25 cellular contexts compared by ENCODE assay signal in genomic region chr6:151197556-151197955, GRCh38. TPM values are rescaled to one million over a fixed set of nuclear protein-coding genes. Genes with fewer than 3 reads are reported as not detected.
DNase-seq lines count a peak whose midpoint lies in the region; ATAC-seq, FAIRE-seq and TF ChIP-seq lines count a peak whose summit lies in the region.
"Had no signal": no experiment of that assay in that cellular context is flagged by ENCODE, and none has a peak within 500 bp of the region (broad histone marks: within the 10 kb centered on the region; RNA-seq: fewer than 3 reads in every experiment).

No MANE protein-coding gene starts in this region.

- no peak for ATAC-seq in CD4-positive, alpha-beta T cell (ENCODE audit: poor library complexity)
- ATAC-seq in K562: no peak
- ATAC-seq: CD8-positive, alpha-beta T cell had no signal

- no peak for TF ChIP-seq EP300 in K562 (IDR thresholded peaks at IDR 0.05; ENCODE audit: low read length)

- H3K9ac ChIP-seq in K562 (ENCODE audit: insufficient read depth in 1 of 2, low read depth in 2 of 2, low read length in 2 of 2) (no peak overlapping the region), MM.1S (ENCODE audit: low read length) (no peak overlapping the region)
- H3K9ac ChIP-seq: BLaER1 had no signal

- H3F3A ChIP-seq in MM.1S (ENCODE audit: insufficient read depth, low read length): no peaks in the 10 kb centered on the region

- H3K9me3 Mint-ChIP-seq in CD4-positive, alpha-beta T cell: no peaks in the 10 kb centered on the region
- H3K9me3 Mint-ChIP-seq in nephron: peaks cover 4% of the 10 kb centered on the region
- no peaks in the 10 kb centered on the region for H3K9me3 Mint-ChIP-seq in activated CD4-positive, alpha-beta T cell treated with anti-CD3 and anti-CD28 coated beads, Interleukin-2, amount 10 ng/mL, durations not matched to agents 7 days and 5 days
- H3K9me3 Mint-ChIP-seq: CD8-positive, alpha-beta T cell had no signal

- H3K27me3 Mint-ChIP-seq in CD4-positive, alpha-beta T cell: peaks cover under 1% of the 10 kb centered on the region
- H3K27me3 Mint-ChIP-seq in nephron (ENCODE audit: low read depth): no peaks in the 10 kb centered on the region
- peaks cover 7% of the 10 kb centered on the region for H3K27me3 Mint-ChIP-seq in activated CD4-positive, alpha-beta T cell treated with anti-CD3 and anti-CD28 coated beads, Interleukin-2, amount 10 ng/mL, durations not matched to agents 7 days and 5 days

- no peaks in the 10 kb centered on the region for H3K4me1 Mint-ChIP-seq in CD4-positive, alpha-beta T cell (ENCODE audit: low read depth)
- peaks cover 33% of the 10 kb centered on the region for H3K4me1 Mint-ChIP-seq in nephron
- no peaks in the 10 kb centered on the region for H3K4me1 Mint-ChIP-seq in activated CD4-positive, alpha-beta T cell treated with anti-CD3 and anti-CD28 coated beads, Interleukin-2, amount 10 ng/mL, durations not matched to agents 7 days and 5 days
- H3K4me1 Mint-ChIP-seq: CD4-positive, CD25-positive, alpha-beta regulatory T cell had no signal

- H3K27ac ChIP-seq in CD4-positive, alpha-beta T cell (ENCODE audit: low read depth, low read length): no peak overlapping the region
- H3K27ac ChIP-seq in K562 (ENCODE audit: extremely low read depth, low read depth, low read length) (no peak overlapping the region), MM.1S (ENCODE audit: low read length) (no peak overlapping the region)
- H3K27ac ChIP-seq: BLaER1 had no signal

- no peak for DNase-seq in CD4-positive, alpha-beta T cell
- DNase-seq in K562 (ENCODE audit: extremely low read depth in 1 of 4, low spot score in 3 of 4) (no peak), pons (ENCODE audit: low spot score) (no peak), KG1 (lab: John Stamatoyannopoulos, UW) (no peak), MM.1S (no peak)
- DNase-seq in activated CD4-positive, alpha-beta T cell treated with anti-CD3 and anti-CD28 coated beads, Interleukin-2, amount 10 ng/mL, durations not matched to agents 7 days and 5 days: no peak
- DNase-seq: 8988T; ACHN; AML-193; BE2C; C1 segment of cervical spinal cord; Caco-2; Calu3; CD4-positive, CD25-positive, alpha-beta regulatory T cell; CD8-positive, alpha-beta T cell; DMS79 treated with DMSO at 0.1 percent for 48 hours; GF-D8 had no signal

- no peak for TF ChIP-seq POLR2A in K562 (conservative IDR thresholded peaks at IDR 0.05)

- no peaks in the 10 kb centered on the region for H3K9me1 ChIP-seq in K562 (ENCODE audit: control insufficient read depth, insufficient read depth, low read length)

- no peaks in the 10 kb centered on the region for H3K9me2 ChIP-seq in MM.1S (replicated peaks; ENCODE audit: insufficient read depth, low read length)

- 19% methylated on average over 1 of the region's 1 CpG for WGBS in K562 (ENCODE audit: insufficient coverage, low coverage, missing lambda C conversion rate)

- TF ChIP-seq CTCF in CD4-positive, alpha-beta T cell (IDR thresholded peaks at IDR 0.05): peak; percentile 12
- TF ChIP-seq CTCF in K562 (IDR thresholded peaks at IDR 0.05 in 2 of 3, conservative IDR thresholded peaks at IDR 0.05 in 1 of 3; ENCODE audit: insufficient read depth in 2 of 3, low read depth in 1 of 3, low read length in 3 of 3): no peak
- no peak for TF ChIP-seq CTCF in nephron (IDR thresholded peaks at IDR 0.05; ENCODE audit: unreplicated experiment in 3 of 3)
- TF ChIP-seq CTCF in MM.1S (IDR thresholded peaks at IDR 0.05; ENCODE audit: low read length): no peak

- H3K9me3 ChIP-seq in CD4-positive, alpha-beta T cell (ENCODE audit: control insufficient read depth, low read length): no peaks in the 10 kb centered on the region
- no peaks in the 10 kb centered on the region for H3K9me3 ChIP-seq in K562 (replicated peaks; ENCODE audit: control insufficient read depth, insufficient read depth, low read depth, low read length)
- no peaks in the 10 kb centered on the region for H3K9me3 ChIP-seq in MM.1S (replicated peaks; ENCODE audit: insufficient read depth, low read length)
- H3K9me3 ChIP-seq: BE2C, Caco-2 had no signal

- no peak overlapping the region for H2AFZ ChIP-seq in K562 (ENCODE audit: low read depth, low read length)
- no peak overlapping the region for H2AFZ ChIP-seq in MM.1S (ENCODE audit: low read length)

- BruUV-seq in K562 (replicated peaks; lab: Mats Ljungman, UMichigan): no TSS peak

- H3K4me1 ChIP-seq in K562 (replicated peaks in 1 of 2; ENCODE audit: control insufficient read depth in 2 of 2, insufficient read depth in 2 of 2, low read length in 2 of 2): no peaks in the 10 kb centered on the region
- no peaks in the 10 kb centered on the region for H3K4me1 ChIP-seq in MM.1S (ENCODE audit: low read length)
- H3K4me1 ChIP-seq: BE2C, BLaER1, Caco-2 had no signal

- in situ Hi-C loops in K562 (cut with MboI): no loop called here

- no peaks in the 10 kb centered on the region for H3K79me2 ChIP-seq in K562 (ENCODE audit: control insufficient read depth, insufficient read depth, low read length)
- H3K79me2 ChIP-seq in MM.1S (ENCODE audit: low read length): no peaks in the 10 kb centered on the region

- H3K4me2 ChIP-seq in K562 (ENCODE audit: insufficient read depth, low read length) (no peak overlapping the region), MM.1S (ENCODE audit: low read depth, low read length) (no peak overlapping the region)
- H3K4me2 ChIP-seq: BLaER1 had no signal

- FAIRE-seq in K562 (lab: Jason Lieb, UNC): no peak
- FAIRE-seq: A204.1, D721Med, G401.6, GM12891, GM19239 had no signal

- intact Hi-C loops in CD4-positive, alpha-beta T cell (cut with DNase I, micrococcal nuclease): no loop called here
- intact Hi-C loops in K562 (cut with micrococcal nuclease): no loop called here

- H3K27ac Mint-ChIP-seq in CD4-positive, alpha-beta T cell: no peak overlapping the region
- peak overlapping the region in 2 of 3 experiments; percentile 52 to 86 for H3K27ac Mint-ChIP-seq in nephron
- H3K27ac Mint-ChIP-seq in activated CD4-positive, alpha-beta T cell treated with anti-CD3 and anti-CD28 coated beads, Interleukin-2, amount 10 ng/mL, durations not matched to agents 7 days and 5 days: no peak overlapping the region
- H3K27ac Mint-ChIP-seq: CD14-positive monocyte; CD8-positive, alpha-beta T cell had no signal

- POLR2A ChIA-PET in CD4-positive, alpha-beta T cell (lab: Charles Lee): no interaction called here
- POLR2A ChIA-PET in K562 (lab: Yijun Ruan, JAX): interaction anchor here (2.3 kb wide), 1 partner anchor 12 kb away, joined by 6 read pairs; no protein-coding TSS in a partner anchor
- POLR2A ChIA-PET in activated CD4-positive, alpha-beta T cell treated with anti-CD3 and anti-CD28 coated beads, Interleukin-2, amount 10 ng/mL, durations not matched to agents 7 days and 5 days (lab: Charles Lee): no interaction called here

- H3K36me3 ChIP-seq in K562 (ENCODE audit: control insufficient read depth, insufficient read depth, low read length) (no peaks in the 10 kb centered on the region), MM.1S (replicated peaks; ENCODE audit: insufficient read depth, low read length) (no peaks in the 10 kb centered on the region)
- H3K36me3 ChIP-seq: BE2C, BLaER1 had no signal

- H3K27me3 ChIP-seq in CD4-positive, alpha-beta T cell (ENCODE audit: control insufficient read depth, insufficient read depth, low read length): no peaks in the 10 kb centered on the region
- H3K27me3 ChIP-seq in K562 (ENCODE audit: control insufficient read depth in 2 of 2, insufficient read depth in 2 of 2, low read length in 2 of 2) (peaks cover 12 to 36% of the 10 kb centered on the region in 2 experiments), MM.1S (replicated peaks; ENCODE audit: insufficient read depth, low read length) (no peaks in the 10 kb centered on the region)
- H3K27me3 ChIP-seq: BE2C, BLaER1 had no signal

- H4K20me1 ChIP-seq in K562 (replicated peaks; ENCODE audit: control insufficient read depth, insufficient read depth, low read length) (no peaks in the 10 kb centered on the region), MM.1S (ENCODE audit: insufficient read depth, low read length) (no peaks in the 10 kb centered on the region)
- H4K20me1 ChIP-seq: BLaER1 had no signal

- TF ChIP-seq RAD21 in K562 (CRISPR knock-in tag; conservative IDR thresholded peaks at IDR 0.05 in 1 of 2, IDR thresholded peaks at IDR 0.05 in 1 of 2): no peak

- no peak overlapping the region for H3K4me3 Mint-ChIP-seq in CD4-positive, alpha-beta T cell
- H3K4me3 Mint-ChIP-seq in nephron: no peak overlapping the region
- H3K4me3 Mint-ChIP-seq in activated CD4-positive, alpha-beta T cell treated with anti-CD3 and anti-CD28 coated beads, Interleukin-2, amount 10 ng/mL, durations not matched to agents 7 days and 5 days: no peak overlapping the region
- H3K4me3 Mint-ChIP-seq: CD14-positive monocyte; CD4-positive, CD25-positive, alpha-beta regulatory T cell; CD8-positive, alpha-beta T cell had no signal

- no peaks in the 10 kb centered on the region for H3K36me3 Mint-ChIP-seq in CD4-positive, alpha-beta T cell (ENCODE audit: low read depth)
- H3K36me3 Mint-ChIP-seq in nephron (ENCODE audit: low read depth): no peaks in the 10 kb centered on the region
- H3K36me3 Mint-ChIP-seq in activated CD4-positive, alpha-beta T cell treated with anti-CD3 and anti-CD28 coated beads, Interleukin-2, amount 10 ng/mL, durations not matched to agents 7 days and 5 days (ENCODE audit: low read depth): no peaks in the 10 kb centered on the region
- H3K36me3 Mint-ChIP-seq: CD14-positive monocyte; CD4-positive, CD25-positive, alpha-beta regulatory T cell; CD8-positive, alpha-beta T cell had no signal

- CTCF ChIA-PET in CD4-positive, alpha-beta T cell (lab: Charles Lee): no interaction called here
- CTCF ChIA-PET in K562 (lab: Yijun Ruan, JAX; ENCODE audit: low intra/inter-chr PET ratio): no interaction called here
- CTCF ChIA-PET in activated CD4-positive, alpha-beta T cell treated with anti-CD3 and anti-CD28 coated beads, Interleukin-2, amount 10 ng/mL, durations not matched to agents 7 days and 5 days (lab: Charles Lee): no interaction called here

- H3K4me3 ChIP-seq in K562 (no peak overlapping the region), MM.1S (ENCODE audit: low read length) (no peak overlapping the region)
- H3K4me3 ChIP-seq: BLaER1 had no signal

RNA-seq across cellular contexts. Expression of gene AKAP12, which starts 42.2 kb away (rescaled TPM):
- total RNA-seq in CD4-positive, alpha-beta T cell: under 1 TPM; 0.03 to 0.05 TPM
- 0.44 and 0.67 TPM in 2 replicates for total RNA-seq in K562 (2011; cell fraction: chromatin; rRNA removed; ENCODE audit: low replicate concordance)
- 0.26 and 0.50 TPM in 2 replicates for total RNA-seq in K562 (2011; cell fraction: nucleolus; rRNA removed)
- total RNA-seq in K562 (2011; cell fraction: nucleoplasm; rRNA removed): 0.37 and 0.99 TPM in 2 replicates
- total RNA-seq in K562 (2014; rRNA removed) (0.69 and 0.82 TPM in 2 replicates), K562 (2014; rRNA removed; fragmentation: Illumina TruSeq; extraction: Trizol) (0.55 and 0.93 TPM in 2 replicates), K562 (2015; rRNA removed; fragmentation: Illumina TruSeq; extraction: Trizol) (0.57 and 0.62 TPM in 2 replicates), K562 (2021) (0.72 and 1.0 TPM in 2 replicates)
- polyA plus RNA-seq in K562 (2011; rRNA removed) (0.32 and 2.0 TPM in 2 replicates), K562 (2014; fragmentation: Illumina TruSeq; extraction: Trizol) (0.64 and 0.67 TPM in 2 replicates), K562 (2014; fragmentation: Nextera tagmentation; extraction: Ambion mirVana) (under 1 TPM; 0.08 to 0.13 TPM), K562 (2014; rRNA removed) (0.18 and 0.49 TPM in 2 replicates)
- polyA plus RNA-seq in K562 (2011; cell fraction: cytosol; rRNA removed): 0.16 and 0.61 TPM in 2 replicates
- polyA plus RNA-seq in K562 (2011; cell fraction: nucleus; rRNA removed): 0.45 and 1.2 TPM in 2 replicates
- polyA plus RNA-seq in K562 (2012): 0.15 and 1.3 TPM in 2 replicates
- 1.0 and 3.6 TPM in 2 replicates for polyA minus RNA-seq in K562 (2011; rRNA and poly(A)+ RNA removed)
- polyA minus RNA-seq in K562 (2011; cell fraction: cytosol; rRNA and poly(A)+ RNA removed): 0.82 and 1.6 TPM in 2 replicates
- polyA minus RNA-seq in K562 (2011; cell fraction: nucleus; rRNA and poly(A)+ RNA removed): 0.33 and 0.54 TPM in 2 replicates
- under 1 TPM; 0.52 to 0.60 TPM for total RNA-seq in activated CD4-positive, alpha-beta T cell treated with anti-CD3 and anti-CD28 coated beads, Interleukin-2, amount 10 ng/mL, durations not matched to agents 7 days and 5 days
- polyA plus RNA-seq: CD14-positive monocyte; CD4-positive, CD25-positive, alpha-beta regulatory T cell had no signal

Comparison
In these comparisons a context has a peak if more than half of its experiments do, and no peak if none do; other contexts are left out.
1. H3K27ac Mint-ChIP-seq: peak in nephron (2 of 3); none in CD4-positive, alpha-beta T cell (single experiment) and activated CD4-positive, alpha-beta T cell treated with anti-CD3 and anti-CD28 coated beads, Interleukin-2, amount 10 ng/mL, durations not matched to agents 7 days and 5 days (single experiment).